8 cellular contexts compared by ENCODE assay signal in genomic region chr11:48052183-48053040, GRCh38.
DNase-seq lines count a peak whose midpoint lies in the region; ATAC-seq and TF ChIP-seq lines count a peak whose summit lies in the region.

No MANE protein-coding gene starts in this region.

- H3K27me3 ChIP-seq in GM23248 (replicated peaks; ENCODE audit: insufficient read depth) (no peaks in the 10 kb centered on the region), lower lobe of right lung (ENCODE audit: low read depth) (no peaks in the 10 kb centered on the region)

- WGBS in GM23248 (ENCODE audit: low coverage in 1 of 2, low lambda C conversion rate in 2 of 2, missing lambda C conversion rate in 2 of 2), 2 experiments = 73% methylated on average over 9 of the region's 9 CpGs

- peaks cover 22% of the 10 kb centered on the region for H3K4me1 ChIP-seq in GM23248 (ENCODE audit: insufficient read depth)
- H3K4me1 ChIP-seq in lower lobe of right lung = peaks cover 81% of the 10 kb centered on the region

- no peak overlapping the region for H3K9ac ChIP-seq in GM23248

- H4K20me1 ChIP-seq in GM23248 (ENCODE audit: insufficient read depth) = no peaks in the 10 kb centered on the region

- DNase-seq in AG08395 (ENCODE audit: low spot score) (peak; percentile 61), GM23248 (peak; percentile 66), amniotic stem cell (lab: John Stamatoyannopoulos, UW) (peak; percentile 11), lower lobe of right lung (peak; percentile 85), NCI-H1417 treated with DMSO at 0.1 percent for 48 hours (lab: John Stamatoyannopoulos, UW) (no peak), SHP77 treated with DMSO at 0.1 percent for 48 hours (lab: John Stamatoyannopoulos, UW) (no peak)

- peaks cover 89% of the 10 kb centered on the region for H3K79me2 ChIP-seq in GM23248 (ENCODE audit: insufficient read depth)

- H3K36me3 ChIP-seq in GM23248 (ENCODE audit: low read depth) (no peaks in the 10 kb centered on the region), lower lobe of right lung (no peaks in the 10 kb centered on the region)

- H3K9me3 ChIP-seq in GM23248 (ENCODE audit: low read depth) = no peaks in the 10 kb centered on the region
- no peaks in the 10 kb centered on the region for H3K9me3 ChIP-seq in lower lobe of right lung

- ATAC-seq in lower lobe of right lung (peak; percentile 74 to 81), GM19351 (IDR thresholded peaks at IDR 0.05; ENCODE audit: unreplicated experiment) (no peak), GM21619 (IDR thresholded peaks at IDR 0.05; ENCODE audit: unreplicated experiment) (no peak)

- peak overlapping the region; percentile 34 for H3K4me2 ChIP-seq in GM23248 (ENCODE audit: unreplicated experiment)

- no peak overlapping the region for H2AFZ ChIP-seq in GM23248

- TF ChIP-seq CTCF in lower lobe of right lung (IDR thresholded peaks at IDR 0.05) = no peak

- no peak overlapping the region for H3K27ac ChIP-seq in GM23248
- peak overlapping the region; percentile 62 for H3K27ac ChIP-seq in lower lobe of right lung

- H3K4me3 ChIP-seq in GM23248 = no peak overlapping the region
- H3K4me3 ChIP-seq in lower lobe of right lung = no peak overlapping the region

- intact Hi-C loops in lower lobe of right lung (cut with DNase I) = no loop called here

- H3K9me2 ChIP-seq in GM23248 (ENCODE audit: insufficient read depth) = no peaks in the 10 kb centered on the region

- peaks cover 17% of the 10 kb centered on the region; the same call in 1 of the 2 replicates for H3F3A ChIP-seq in GM23248 (ENCODE audit: insufficient read depth)

- in situ Hi-C loops in GM23248 (cut with MboI) = no loop called here

Comparison
In these comparisons a context has a peak if more than half of its experiments do, and no peak if none do; other contexts are left out.
1. DNase-seq: peak in AG08395 (single experiment), GM23248 (single experiment), amniotic stem cell (single experiment) and lower lobe of right lung (single experiment); none in NCI-H1417 treated with DMSO at 0.1 percent for 48 hours (single experiment) and SHP77 treated with DMSO at 0.1 percent for 48 hours (single experiment).
2. ATAC-seq: peak in lower lobe of right lung (2 of 2); none in GM19351 (single experiment) and GM21619 (single experiment).